29 cellular contexts compared by ENCODE assay signal in the genomic region with DNA sequence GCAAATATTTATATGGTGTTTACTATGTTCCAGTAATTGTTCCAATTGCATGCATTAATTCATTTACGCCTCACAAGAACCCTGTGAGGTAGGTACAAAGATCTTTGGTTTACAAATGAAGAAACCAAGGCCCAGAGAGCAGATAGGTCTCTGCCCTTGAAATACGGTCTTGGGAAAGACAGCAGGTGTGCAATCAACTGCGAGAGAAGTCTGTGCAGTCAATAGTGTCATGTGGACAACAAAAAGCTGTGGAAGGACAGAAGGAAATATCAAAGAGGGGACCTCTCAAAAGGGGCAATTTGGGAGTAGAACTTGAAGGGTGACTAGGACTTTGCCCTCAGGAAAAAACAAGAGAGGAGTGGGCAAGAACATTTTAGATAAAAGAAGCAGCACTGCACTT.
"Had no signal": no experiment of that assay in that cellular context is flagged by ENCODE, and none has a peak within 500 bp of the region (broad histone marks: within the 10 kb centered on the region; RNA-seq: fewer than 3 reads in every experiment).

No MANE protein-coding gene starts in this region.

- DNase-seq: activated CD4-positive, alpha-beta memory T cell treated with anti-CD3 and anti-CD28 coated beads for 36 hours; activated CD4-positive, alpha-beta T cell treated with anti-CD3 and anti-CD28 coated beads for 36 hours; activated CD4-positive, alpha-beta T cell treated with anti-CD3 and anti-CD28 coated beads, Interleukin-2, amount 10 ng/mL, durations not matched to agents 24 days and 14 days; activated CD4-positive, CD25-positive, alpha-beta regulatory T cell; activated CD4-positive, CD25-positive, alpha-beta regulatory T cell treated with anti-CD3 and anti-CD28 coated beads, Interleukin-2, amount 50 U/mL, for 72 hours; activated CD8-positive, alpha-beta T cell treated with anti-CD3 and anti-CD28 coated beads, Interleukin-2, amount 10 ng/mL, durations not matched to agents 7 days and 5 days; activated effector memory CD4-positive, alpha-beta T cell treated with Interleukin-2 at 50 U/mL for 16 hours; activated gamma-delta T cell treated with Interleukin-2 at 50 U/mL for 16 hours; activated naive CD4-positive, alpha-beta T cell treated with Interleukin-2 at 50 U/mL for 16 hours; activated naive CD8-positive, alpha-beta T cell treated with anti-CD3 and anti-CD28 coated beads, Interleukin-2, amount 50 U/mL, for 24 hours; activated T-cell treated with anti-CD3 and anti-CD28 coated beads, Interleukin-2, amount 50 U/mL, for 4 hours; adrenal gland; amygdala; aorta; central memory CD4-positive, alpha-beta T cell; cerebellar nuclear complex; colonic mucosa; effector memory CD4-positive, alpha-beta T cell; endodermal cell; foreskin fibroblast; head of caudate nucleus; T-helper 1 cell; T-helper 2 cell had no signal

- H3K4me3 ChIP-seq: adrenal gland, breast epithelium, cardiac muscle cell, colonic mucosa had no signal

- H3K27me3 Mint-ChIP-seq: activated CD4-positive, alpha-beta memory T cell treated with anti-CD3 and anti-CD28 coated beads for 36 hours; activated CD4-positive, alpha-beta T cell treated with anti-CD3 and anti-CD28 coated beads for 36 hours; activated CD4-positive, alpha-beta T cell treated with anti-CD3 and anti-CD28 coated beads, Interleukin-2, amount 10 ng/mL, durations not matched to agents 24 days and 14 days; activated naive CD8-positive, alpha-beta T cell treated with anti-CD3 and anti-CD28 coated beads, Interleukin-2, amount 50 U/mL, for 24 hours; activated T-helper 17 cell treated with anti-CD3 and anti-CD28 coated beads, Interleukin-2, amount 50 U/mL, for 72 hours; brain had no signal

- H3K36me3 Mint-ChIP-seq: activated naive CD4-positive, alpha-beta T cell treated with anti-CD3 and anti-CD28 coated beads, Interleukin-2, amount 50 U/mL, for 72 hours; brain had no signal

- ATAC-seq: activated CD4-positive, alpha-beta T cell treated with anti-CD3 and anti-CD28 coated beads for 36 hours; activated CD8-positive, alpha-beta T cell treated with anti-CD3 and anti-CD28 coated beads, Interleukin-2, amount 10 ng/mL, durations not matched to agents 7 days and 5 days; activated naive CD4-positive, alpha-beta T cell treated with anti-CD3 and anti-CD28 coated beads, Interleukin-2, amount 50 U/mL, for 72 hours; activated naive CD8-positive, alpha-beta T cell treated with anti-CD3 and anti-CD28 coated beads, Interleukin-2, amount 50 U/mL, for 24 hours; activated T-cell treated with anti-CD3 and anti-CD28 coated beads, Interleukin-2, amount 50 U/mL, for 4 hours; activated T-helper 17 cell treated with anti-CD3 and anti-CD28 coated beads, Interleukin-2, amount 50 U/mL, for 72 hours; esophagus mucosa had no signal

- H3K27ac ChIP-seq: adrenal gland, breast epithelium, cardiac muscle cell, colonic mucosa had no signal

- H3K9me3 ChIP-seq: adrenal gland, breast epithelium, colonic mucosa had no signal

- H3K9me3 Mint-ChIP-seq: activated CD4-positive, alpha-beta memory T cell treated with anti-CD3 and anti-CD28 coated beads for 36 hours; activated CD4-positive, alpha-beta T cell treated with anti-CD3 and anti-CD28 coated beads, Interleukin-2, amount 10 ng/mL, durations not matched to agents 24 days and 14 days; activated naive CD4-positive, alpha-beta T cell treated with anti-CD3 and anti-CD28 coated beads, Interleukin-2, amount 50 U/mL, for 72 hours; activated naive CD8-positive, alpha-beta T cell treated with anti-CD3 and anti-CD28 coated beads, Interleukin-2, amount 50 U/mL, for 24 hours; activated T-cell treated with anti-CD3 and anti-CD28 coated beads, Interleukin-2, amount 50 U/mL, for 4 hours; activated T-helper 17 cell treated with anti-CD3 and anti-CD28 coated beads, Interleukin-2, amount 50 U/mL, for 72 hours; brain; endodermal cell had no signal

- H3K27me3 ChIP-seq: adrenal gland, breast epithelium, cardiac muscle cell, colonic mucosa had no signal

- H3K4me1 Mint-ChIP-seq: activated CD4-positive, alpha-beta T cell treated with anti-CD3 and anti-CD28 coated beads, Interleukin-2, amount 10 ng/mL, durations not matched to agents 24 days and 14 days; endodermal cell had no signal

- H3K27ac Mint-ChIP-seq: activated CD4-positive, alpha-beta memory T cell treated with anti-CD3 and anti-CD28 coated beads for 36 hours; activated CD4-positive, alpha-beta T cell treated with anti-CD3 and anti-CD28 coated beads for 36 hours; activated CD4-positive, alpha-beta T cell treated with anti-CD3 and anti-CD28 coated beads, Interleukin-2, amount 10 ng/mL, durations not matched to agents 24 days and 14 days; activated CD8-positive, alpha-beta T cell treated with anti-CD3 and anti-CD28 coated beads, Interleukin-2, amount 10 ng/mL, durations not matched to agents 7 days and 5 days; activated naive CD8-positive, alpha-beta T cell treated with anti-CD3 and anti-CD28 coated beads, Interleukin-2, amount 50 U/mL, for 24 hours; activated T-helper 17 cell treated with anti-CD3 and anti-CD28 coated beads, Interleukin-2, amount 50 U/mL, for 72 hours; brain; endodermal cell had no signal

- H3K4me3 Mint-ChIP-seq: activated CD4-positive, alpha-beta memory T cell treated with anti-CD3 and anti-CD28 coated beads for 36 hours; activated CD4-positive, alpha-beta T cell treated with anti-CD3 and anti-CD28 coated beads for 36 hours; activated CD4-positive, alpha-beta T cell treated with anti-CD3 and anti-CD28 coated beads, Interleukin-2, amount 10 ng/mL, durations not matched to agents 24 days and 14 days; activated CD8-positive, alpha-beta T cell treated with anti-CD3 and anti-CD28 coated beads, Interleukin-2, amount 10 ng/mL, durations not matched to agents 7 days and 5 days; activated naive CD8-positive, alpha-beta T cell treated with anti-CD3 and anti-CD28 coated beads, Interleukin-2, amount 50 U/mL, for 24 hours; activated T-cell treated with anti-CD3 and anti-CD28 coated beads, Interleukin-2, amount 50 U/mL, for 4 hours; activated T-helper 17 cell treated with anti-CD3 and anti-CD28 coated beads, Interleukin-2, amount 50 U/mL, for 72 hours; brain; endodermal cell had no signal
